In genomic region chr18:37611623-37612279, GRCh38 we compare ENCODE assay signal across 35 cellular contexts. TPM values are rescaled to one million over a fixed set of nuclear protein-coding genes. Genes with fewer than 3 reads are reported as not detected.
"Had no signal": no experiment of that assay in that cellular context is flagged by ENCODE, and none has a peak within 500 bp of the region (broad histone marks: within the 10 kb centered on the region; RNA-seq: fewer than 3 reads in every experiment).

No MANE protein-coding gene starts in this region.

- H3K27ac ChIP-seq: adrenal gland, body of pancreas, breast epithelium, Peyer's patch, VCaP had no signal

- H3K4me3 ChIP-seq: adrenal gland, body of pancreas, breast epithelium, Peyer's patch had no signal

- H3K4me1 ChIP-seq: adrenal gland, body of pancreas, breast epithelium, Peyer's patch had no signal

- H3K36me3 ChIP-seq: adrenal gland, breast epithelium, Peyer's patch had no signal

- DNase-seq: activated B cell treated with CpG ODN at 0.5 μM for 24 hours; activated CD4-positive, alpha-beta memory T cell treated with anti-CD3 and anti-CD28 coated beads for 36 hours; activated CD4-positive, alpha-beta T cell treated with anti-CD3 and anti-CD28 coated beads for 4 hours; activated CD4-positive, alpha-beta T cell treated with anti-CD3 and anti-CD28 coated beads, Interleukin-2, amount 50 U/mL, for 1 hour; activated CD4-positive, CD25-positive, alpha-beta regulatory T cell treated with anti-CD3 and anti-CD28 coated beads, Interleukin-2, amount 50 U/mL, for 72 hours; activated CD8-positive, alpha-beta memory T cell treated with anti-CD3 and anti-CD28 coated beads, Interleukin-2, amount 50 U/mL, for 4 hours; activated gamma-delta T cell treated with Interleukin-2 at 50 U/mL for 16 hours; activated naive CD4-positive, alpha-beta T cell treated with anti-CD3 and anti-CD28 coated beads for 36 hours; activated T-cell treated with anti-CD3 and anti-CD28 coated beads for 4 hours; activated T-cell treated with anti-CD3 and anti-CD28 coated beads, Interleukin-2, amount 50 U/mL, for 4 hours; adrenal gland; body of pancreas; Kasumi-1; MM.1S; MV-4-11; NCI-H1092; NCI-H1436 treated with DMSO at 0.1 percent for 48 hours; NCI-H1694 treated with DMSO at 0.1 percent for 48 hours; NCI-H2029; NCI-H510A; NCI-H526; NCI-H748 treated with DMSO at 0.1 percent for 48 hours; NK-92 treated with Interleukin-12 subunit alpha and Interleukin-12 subunit beta, amount 100 ng/mL, for 24 hours; PC-3; Peyer's patch; RPMI8226; SIG-M5; SW 1271; T-helper 1 cell; T-helper 2 cell; T-helper 9 cell had no signal

- H3K27me3 ChIP-seq: adrenal gland, body of pancreas, Peyer's patch had no signal

- ATAC-seq: activated naive CD4-positive, alpha-beta T cell treated with anti-CD3 and anti-CD28 coated beads, Interleukin-2, amount 50 U/mL, for 72 hours; activated T-cell treated with anti-CD3 and anti-CD28 coated beads, Interleukin-2, amount 50 U/mL, for 4 hours; body of pancreas; PC-3 had no signal

- H3K9me3 ChIP-seq: adrenal gland, body of pancreas, breast epithelium, Peyer's patch had no signal

RNA-seq across cellular contexts. Expression of gene CELF4, which starts 46.2 kb away (rescaled TPM):
- total RNA-seq: activated B cell treated with CpG ODN at 0.5 μM for 24 hours; activated CD4-positive, alpha-beta memory T cell treated with anti-CD3 and anti-CD28 coated beads for 36 hours; activated naive CD4-positive, alpha-beta T cell treated with anti-CD3 and anti-CD28 coated beads for 36 hours; activated naive CD4-positive, alpha-beta T cell treated with anti-CD3 and anti-CD28 coated beads, Interleukin-2, amount 50 U/mL, for 72 hours; activated T-cell treated with anti-CD3 and anti-CD28 coated beads, Interleukin-2, amount 50 U/mL, for 4 hours; activated T-helper 1 cell treated with anti-CD3 and anti-CD28 coated beads, Interleukin-12 subunit alpha, Interleukin-12 subunit beta, Interleukin-2, Interleukin-4 antibody, amounts not matched to agents 30 ng/mL and 10 ng/mL and 1 ng/mL, durations not matched to agents 14 hours and 24 hours and 36 hours had no signal
